Comparison of ENCODE assay signal across 8 cellular contexts in genomic region chr10:69914373-69915268, GRCh38.
DNase-seq lines count a peak whose midpoint lies in the region; ATAC-seq and TF ChIP-seq lines count a peak whose summit lies in the region.

No MANE protein-coding gene starts in this region.

- peak; percentile 50 for ATAC-seq in HG03159 (IDR thresholded peaks at IDR 0.05; ENCODE audit: unreplicated experiment)
- peak; percentile 73 for ATAC-seq in activated T-cell treated with anti-CD3 and anti-CD28 coated beads, Interleukin-2, amount 50 U/mL, for 4 hours
- ATAC-seq in GM18520 (IDR thresholded peaks at IDR 0.05; ENCODE audit: unreplicated experiment): no peak

- DNase-seq in COLO829 (ENCODE audit: low spot score) (peak; percentile 57), fibroblast of peridontal ligament (ENCODE audit: extremely low read depth) (peak; percentile 74)
- DNase-seq in activated T-cell treated with anti-CD3 and anti-CD28 coated beads, Interleukin-2, amount 50 U/mL, for 4 hours: peak; percentile 37
- DNase-seq in stimulated activated naive CD4-positive, alpha-beta T cell treated with Interleukin-2 at 50 U/mL for 16 hours (lab: John Stamatoyannopoulos, UW): peak; percentile 11

- no peak overlapping the region for H3K4me2 ChIP-seq in OCI-LY1 (ENCODE audit: low read length)
- H3K4me2 ChIP-seq in neural cell (ENCODE audit: low read length): no peak overlapping the region

- no peaks in the 10 kb centered on the region for H3K9me3 Mint-ChIP-seq in activated T-cell treated with anti-CD3 and anti-CD28 coated beads, Interleukin-2, amount 50 U/mL, for 4 hours

- H3F3A ChIP-seq in OCI-LY1 (ENCODE audit: insufficient read depth, low read length): no peaks in the 10 kb centered on the region
- no peaks in the 10 kb centered on the region for H3F3A ChIP-seq in neural cell (ENCODE audit: insufficient read depth, low read length, poor library complexity, severe bottlenecking)

- H3K9me2 ChIP-seq in OCI-LY1 (ENCODE audit: low read depth, low read length): no peaks in the 10 kb centered on the region
- no peaks in the 10 kb centered on the region for H3K9me2 ChIP-seq in neural cell (ENCODE audit: insufficient read depth, low read length)

- H3K27me3 ChIP-seq in OCI-LY1 (ENCODE audit: insufficient read depth, low read length) (peaks cover 6% of the 10 kb centered on the region; the same call in 1 of the 2 replicates), neural cell (ENCODE audit: insufficient read depth, low read depth, low read length) (no peaks in the 10 kb centered on the region)

- peaks cover 8% of the 10 kb centered on the region for H3K27me3 Mint-ChIP-seq in activated T-cell treated with anti-CD3 and anti-CD28 coated beads, Interleukin-2, amount 50 U/mL, for 4 hours (ENCODE audit: low read depth)

- H3K27ac ChIP-seq in OCI-LY1 (ENCODE audit: low read depth, low read length, poor library complexity, severe bottlenecking): no peak overlapping the region
- no peak overlapping the region for H3K27ac ChIP-seq in neural cell (ENCODE audit: low read length)

- TF ChIP-seq CTCF in OCI-LY1 (IDR thresholded peaks at IDR 0.05; ENCODE audit: low read length): peak; percentile 87
- TF ChIP-seq CTCF in neural cell (IDR thresholded peaks at IDR 0.05; ENCODE audit: poor library complexity, severe bottlenecking): peak; percentile 96

- H3K4me1 ChIP-seq in OCI-LY1 (ENCODE audit: insufficient read depth, low read length, severe bottlenecking): no peaks in the 10 kb centered on the region

- H4K20me1 ChIP-seq in OCI-LY1 (ENCODE audit: insufficient read depth, low read length) (no peaks in the 10 kb centered on the region), neural cell (ENCODE audit: insufficient read depth) (no peaks in the 10 kb centered on the region)

- H3K9me3 ChIP-seq in OCI-LY1 (ENCODE audit: low read length) (no peaks in the 10 kb centered on the region), neural cell (ENCODE audit: low read length) (no peaks in the 10 kb centered on the region)

- H3K4me3 ChIP-seq in OCI-LY1 (ENCODE audit: low read depth, low read length, poor library complexity, severe bottlenecking) (no peak overlapping the region), neural cell (ENCODE audit: low read length) (no peak overlapping the region)

- TF ChIP-seq EP300 in neural cell (conservative IDR thresholded peaks at IDR 0.05; ENCODE audit: poor library complexity, severe bottlenecking): no peak

- H3K9ac ChIP-seq in OCI-LY1 (ENCODE audit: low read length): no peak overlapping the region
- H3K9ac ChIP-seq in neural cell (ENCODE audit: low read length): no peak overlapping the region

- no peaks in the 10 kb centered on the region for H3K79me2 ChIP-seq in OCI-LY1 (ENCODE audit: insufficient read depth, low read length)
- no peaks in the 10 kb centered on the region for H3K79me2 ChIP-seq in neural cell (replicated peaks; ENCODE audit: insufficient read depth, low read length)

- TF ChIP-seq RAD21 in neural cell (conservative IDR thresholded peaks at IDR 0.05): peak; percentile 95

- H3K4me1 Mint-ChIP-seq in activated T-cell treated with anti-CD3 and anti-CD28 coated beads, Interleukin-2, amount 50 U/mL, for 4 hours (ENCODE audit: low read depth): no peaks in the 10 kb centered on the region

- H3K36me3 Mint-ChIP-seq in activated T-cell treated with anti-CD3 and anti-CD28 coated beads, Interleukin-2, amount 50 U/mL, for 4 hours (ENCODE audit: insufficient read depth): no peaks in the 10 kb centered on the region

- H3K4me3 Mint-ChIP-seq in activated T-cell treated with anti-CD3 and anti-CD28 coated beads, Interleukin-2, amount 50 U/mL, for 4 hours: no peak overlapping the region

- H3K36me3 ChIP-seq in OCI-LY1 (ENCODE audit: insufficient read depth, low read length): no peaks in the 10 kb centered on the region
- no peaks in the 10 kb centered on the region for H3K36me3 ChIP-seq in neural cell (ENCODE audit: insufficient read depth, low read length)

- no peak overlapping the region for H2AFZ ChIP-seq in OCI-LY1 (ENCODE audit: low read length)
- no peak overlapping the region for H2AFZ ChIP-seq in neural cell (ENCODE audit: low read depth, low read length)

TF ChIP-seq in neural cell, 6 proteins besides CTCF, POLR2A, EP300 and RAD21:
- TF ChIP-seq POLR2AphosphoS5 (IDR thresholded peaks at IDR 0.05) (no peak), MXI1 (conservative IDR thresholded peaks at IDR 0.05; ENCODE audit: poor library complexity, severe bottlenecking) (no peak), SMC3 (conservative IDR thresholded peaks at IDR 0.05; ENCODE audit: poor library complexity) (peak; percentile 97)
TF ChIP-seq in neural cell: peak in this region for 1.

Comparison
In these comparisons a context has a peak if more than half of its experiments do, and no peak if none do; other contexts are left out.
1. DNase-seq: peak in every context shown above with its lines; median percentile 74 in fibroblast of peridontal ligament; 57 in COLO829; 37 in activated T-cell treated with anti-CD3 and anti-CD28 coated beads, Interleukin-2, amount 50 U/mL, for 4 hours; 11 in stimulated activated naive CD4-positive, alpha-beta T cell treated with Interleukin-2 at 50 U/mL for 16 hours.